In the genomic region with DNA sequence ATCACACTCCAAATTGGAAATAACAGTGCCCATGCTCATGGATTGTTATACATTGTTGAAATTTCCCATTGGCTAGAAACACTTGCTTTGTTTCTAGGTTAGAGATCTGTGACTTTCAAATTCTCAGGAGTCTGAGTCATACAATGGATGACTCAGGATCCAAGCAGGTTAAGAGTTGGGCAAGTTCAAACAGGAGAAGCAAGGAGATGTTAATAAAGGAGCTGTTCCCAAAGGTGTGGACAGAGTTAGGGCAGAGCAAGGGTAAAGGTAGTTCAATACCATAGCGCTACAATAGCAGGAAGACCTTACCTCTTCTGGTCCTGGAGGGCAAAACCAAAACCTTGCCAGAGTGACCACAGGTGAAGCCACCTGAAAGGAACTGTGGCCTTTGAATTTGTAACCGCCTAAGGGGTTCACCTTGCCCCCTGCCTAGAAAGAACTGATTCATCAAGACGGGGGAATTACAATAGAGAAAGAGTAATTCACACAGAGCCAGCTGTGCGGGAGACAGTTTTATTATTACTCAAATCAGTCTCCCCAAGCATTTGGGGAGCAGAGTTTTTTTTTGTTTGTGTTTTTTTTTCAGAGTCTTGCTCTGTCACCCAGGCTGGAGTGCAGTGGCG, we compare ENCODE assay signal across 8 cellular contexts. TPM values are rescaled to one million over a fixed set of nuclear protein-coding genes. Genes with fewer than 3 reads are reported as not detected.
DNase-seq lines count a peak whose midpoint lies in the region; ATAC-seq, FAIRE-seq and TF ChIP-seq lines count a peak whose summit lies in the region.

No MANE protein-coding gene starts in this region.

- H3K9me3 ChIP-seq in CD8-positive, alpha-beta memory T cell (ENCODE audit: low read length) = no peaks in the 10 kb centered on the region

- H3K27me3 ChIP-seq in CD8-positive, alpha-beta memory T cell (ENCODE audit: insufficient read depth, low read length, poor library complexity, severe bottlenecking) = no peaks in the 10 kb centered on the region

- H3K9me3 Mint-ChIP-seq in CD8-positive, alpha-beta memory T cell = peaks cover 6 to 15% (median 10%) of the 10 kb centered on the region in 5 donors
- peaks cover 6 to 11% of the 10 kb centered on the region in 2 donors for H3K9me3 Mint-ChIP-seq in stimulated activated naive CD8-positive, alpha-beta T cell treated with anti-CD3 and anti-CD28 coated beads, Interleukin-15, amount 100 ng/mL, for 72 hours

- H3K27ac Mint-ChIP-seq in CD8-positive, alpha-beta memory T cell = peak overlapping the region in 5 of 8 donors; percentile 0 to 74 (median 22)
- H3K27ac Mint-ChIP-seq in stimulated activated naive CD8-positive, alpha-beta T cell treated with anti-CD3 and anti-CD28 coated beads, Interleukin-15, amount 100 ng/mL, for 72 hours = peak overlapping the region; percentile 49 to 90

- H3K4me1 Mint-ChIP-seq in CD8-positive, alpha-beta memory T cell = peaks cover 48 to 71% (median 63%) of the 10 kb centered on the region in 3 donors
- H3K4me1 Mint-ChIP-seq in stimulated activated naive CD8-positive, alpha-beta T cell treated with anti-CD3 and anti-CD28 coated beads, Interleukin-15, amount 100 ng/mL, for 72 hours = peaks cover 60% of the 10 kb centered on the region

- POLR2A ChIA-PET in CD8-positive, alpha-beta memory T cell (lab: Charles Lee) = interaction anchor here (1.5 to 2.0 kb wide), 3 partner anchors 157 to 234 kb away, joined by 3 to 6 read pairs (median 4); no protein-coding TSS in a partner anchor

- no peak for TF ChIP-seq CTCF in GM20000 (IDR thresholded peaks at IDR 0.05; ENCODE audit: extremely low read depth, missing control alignments)
- no peak for TF ChIP-seq CTCF in D721Med (IDR thresholded peaks at IDR 0.05; ENCODE audit: insufficient read depth, missing control alignments)

- DNase-seq in CD8-positive, alpha-beta memory T cell = no peak
- peak; percentile 43 for DNase-seq in Jurkat, Clone E6-1 (ENCODE audit: low read depth, low spot score)
- DNase-seq in activated T-helper 9 cell treated with anti-CD3 and anti-CD28 coated beads, Interleukin-2, amount 50 U/mL, for 16 hours (ENCODE audit: low read depth) = peak; percentile 21
- DNase-seq in hepatic stellate cell (ENCODE audit: low spot score) (peak; percentile 38), GM20000 (ENCODE audit: low spot score) (no peak), D721Med (ENCODE audit: insufficient read length, low spot score) (no peak), NCI-H82 (lab: John Stamatoyannopoulos, UW) (no peak)
- peak; percentile 78 to 86 for DNase-seq in stimulated activated naive CD8-positive, alpha-beta T cell treated with anti-CD3 and anti-CD28 coated beads, Interleukin-15, amount 100 ng/mL, for 72 hours

- peak; percentile 52 for ATAC-seq in stimulated activated naive CD8-positive, alpha-beta T cell treated with anti-CD3 and anti-CD28 coated beads, Interleukin-15, amount 100 ng/mL, for 72 hours

- CTCF ChIA-PET in CD8-positive, alpha-beta memory T cell (lab: Charles Lee) = interaction anchor here (0.8 to 2.2 kb wide), 3 partner anchors 10 to 227 kb away, joined by 3 to 5 read pairs (median 3); partner anchors contain the start of gene RESF1

- H3K4me3 ChIP-seq in CD8-positive, alpha-beta memory T cell (ENCODE audit: low read length) = no peak overlapping the region
- no peak overlapping the region for H3K4me3 ChIP-seq in Jurkat, Clone E6-1 (ENCODE audit: low read length)

- H3K4me1 ChIP-seq in CD8-positive, alpha-beta memory T cell (ENCODE audit: insufficient read depth, low read length) = peaks cover 39% of the 10 kb centered on the region

- no peaks in the 10 kb centered on the region for H3K36me3 ChIP-seq in CD8-positive, alpha-beta memory T cell (ENCODE audit: insufficient read depth, low read length)

- no peak for FAIRE-seq in D721Med (lab: Jason Lieb, UNC)

- peak overlapping the region in 5 of 7 donors; percentile 5 to 83 (median 49) for H3K4me3 Mint-ChIP-seq in CD8-positive, alpha-beta memory T cell
- H3K4me3 Mint-ChIP-seq in stimulated activated naive CD8-positive, alpha-beta T cell treated with anti-CD3 and anti-CD28 coated beads, Interleukin-15, amount 100 ng/mL, for 72 hours = peak overlapping the region; percentile 45 to 48

- H3K27me3 Mint-ChIP-seq in CD8-positive, alpha-beta memory T cell = no peaks in the 10 kb centered on the region
- H3K27me3 Mint-ChIP-seq in stimulated activated naive CD8-positive, alpha-beta T cell treated with anti-CD3 and anti-CD28 coated beads, Interleukin-15, amount 100 ng/mL, for 72 hours = no peaks in the 10 kb centered on the region

- H3K36me3 Mint-ChIP-seq in CD8-positive, alpha-beta memory T cell = peaks cover 0 to 15% (median 14%) of the 10 kb centered on the region in 3 donors

- peak overlapping the region; percentile 18 for H3K27ac ChIP-seq in CD8-positive, alpha-beta memory T cell (ENCODE audit: low read depth, low read length)

RNA-seq across cellular contexts. Expression of gene AMN1, which starts 4.2 kb away (rescaled TPM):
- 1 to 10 TPM; 2.6 to 3.8 TPM for total RNA-seq in CD8-positive, alpha-beta memory T cell
- polyA plus RNA-seq in CD8-positive, alpha-beta memory T cell = 10.9 TPM
- not detected for polyA plus RNA-seq in Jurkat, Clone E6-1 (2012; ENCODE audit: insufficient read depth, insufficient read length)

Comparison
In these comparisons a context has a peak if more than half of its experiments do, and no peak if none do; other contexts are left out.
1. DNase-seq: peak in Jurkat, Clone E6-1 (single experiment), activated T-helper 9 cell treated with anti-CD3 and anti-CD28 coated beads, Interleukin-2, amount 50 U/mL, for 16 hours (single experiment), hepatic stellate cell (single experiment) and stimulated activated naive CD8-positive, alpha-beta T cell treated with anti-CD3 and anti-CD28 coated beads, Interleukin-15, amount 100 ng/mL, for 72 hours (2 of 2); none in CD8-positive, alpha-beta memory T cell (0 of 5), GM20000 (single experiment), D721Med (single experiment) and NCI-H82 (single experiment).